In genomic region chr15:88878720-88879184, GRCh38 we compare ENCODE assay signal across 1 cellular context.
TF ChIP-seq lines count a peak whose summit lies in the region.

No MANE protein-coding gene starts in this region.

TF ChIP-seq in HCT116, 20 proteins besides CTCF, POLR2A, EP300 and RAD21 (continued from another document):
- TF ChIP-seq REST (IDR thresholded peaks at IDR 0.05; ENCODE audit: low read depth), result no peak
- TF ChIP-seq SIN3A (IDR thresholded peaks at IDR 0.05; ENCODE audit: low read depth), result no peak
- no peak for TF ChIP-seq YY1 (IDR thresholded peaks at IDR 0.05; ENCODE audit: extremely low read depth, insufficient replicate concordance, low read depth, low read length)
- TF ChIP-seq CEBPB (IDR thresholded peaks at IDR 0.05; ENCODE audit: low read depth), result no peak
- no peak for TF ChIP-seq SRF (IDR thresholded peaks at IDR 0.05; ENCODE audit: low read depth)
- no peak for TF ChIP-seq FOSL1 (IDR thresholded peaks at IDR 0.05; ENCODE audit: low read depth)
TF ChIP-seq in HCT116: peak in this region for 0.
